9 cellular contexts compared by ENCODE assay signal in the genomic region with DNA sequence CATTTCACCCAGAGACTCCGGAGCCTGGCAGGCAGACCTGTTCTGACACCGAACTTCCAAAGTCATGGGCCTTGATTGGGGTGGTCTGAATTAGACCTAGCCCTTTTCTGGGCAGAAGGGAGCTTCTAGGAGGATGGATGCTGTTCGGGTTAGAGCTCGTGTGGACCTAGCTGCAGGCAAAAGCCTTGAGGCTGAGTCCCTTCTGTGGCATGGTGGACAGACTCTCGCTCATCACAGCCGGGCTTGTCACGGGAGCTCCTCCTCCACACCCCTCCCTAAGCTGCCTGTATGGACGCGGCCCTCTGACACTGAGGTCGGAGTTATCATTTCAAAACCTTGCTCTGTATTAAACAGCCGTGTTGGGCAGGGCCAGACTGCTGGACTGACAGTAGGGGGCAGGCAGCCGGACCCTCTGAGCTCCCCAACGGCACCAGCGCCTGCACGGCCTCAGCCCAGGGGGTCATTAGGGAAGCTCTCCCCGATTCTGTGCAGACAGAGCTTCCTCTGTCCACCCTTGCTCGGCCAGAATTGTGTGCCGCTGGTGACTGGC. TPM values are rescaled to one million over a fixed set of nuclear protein-coding genes. Genes with fewer than 3 reads are reported as not detected.
A peak's percentile ranks its signal among the peaks of the same experiment; 100 is the strongest.
DNase-seq lines count a peak whose midpoint lies in the region; ATAC-seq and TF ChIP-seq lines count a peak whose summit lies in the region.
"Had no signal": no experiment of that assay in that cellular context is flagged by ENCODE, and none has a peak within 500 bp of the region (broad histone marks: within the 10 kb centered on the region; RNA-seq: fewer than 3 reads in every experiment).

No MANE protein-coding gene starts in this region.

- H3K27me3 ChIP-seq in adrenal gland (no peaks in the 10 kb centered on the region), thymus (ENCODE audit: control insufficient read depth, insufficient read depth) (peaks cover 29% of the 10 kb centered on the region)

- peak; percentile 31 for ATAC-seq in HG03066 (IDR thresholded peaks at IDR 0.05; ENCODE audit: low read depth, unreplicated experiment)

- H3K27ac Mint-ChIP-seq in activated T-cell treated with anti-CD3 and anti-CD28 coated beads, Interleukin-2, amount 50 U/mL, for 24 hours: no peak overlapping the region

- WGBS in adrenal gland, 4 donors: 65 to 79% (median 72%) methylated on average over 8 to 18 of the region's 18 CpGs
- WGBS in thymus: 54% methylated on average over 18 of the region's 18 CpGs

- H3K27ac ChIP-seq in adrenal gland: peak overlapping the region in 4 of 5 donors; percentile 21 to 76 (median 34)
- peak overlapping the region; percentile 12 for H3K27ac ChIP-seq in thymus (ENCODE audit: low read depth)

- H3K4me3 ChIP-seq in adrenal gland (peak overlapping the region in 1 of 4 donors; percentile 66), thymus (ENCODE audit: low read length) (no peak overlapping the region)

- TF ChIP-seq CTCF in adrenal gland (IDR thresholded peaks at IDR 0.05): no peak

- no peaks in the 10 kb centered on the region for H3K36me3 Mint-ChIP-seq in activated T-cell treated with anti-CD3 and anti-CD28 coated beads, Interleukin-2, amount 50 U/mL, for 24 hours (ENCODE audit: low read depth)

- H3K27me3 Mint-ChIP-seq in activated T-cell treated with anti-CD3 and anti-CD28 coated beads, Interleukin-2, amount 50 U/mL, for 24 hours: peaks cover 42% of the 10 kb centered on the region

- peaks cover 3 to 7% of the 10 kb centered on the region in 2 donors for H3K4me1 ChIP-seq in adrenal gland (replicated peaks in 1 of 2)
- no peaks in the 10 kb centered on the region for H3K4me1 ChIP-seq in thymus (ENCODE audit: control insufficient read depth, insufficient read depth, low read length)

- peak overlapping the region; percentile 83 for H3K4me3 Mint-ChIP-seq in activated T-cell treated with anti-CD3 and anti-CD28 coated beads, Interleukin-2, amount 50 U/mL, for 24 hours

- H3K9me3 ChIP-seq in adrenal gland (replicated peaks in 1 of 3): no peaks in the 10 kb centered on the region
- H3K9me3 ChIP-seq in thymus (ENCODE audit: control insufficient read depth): no peaks in the 10 kb centered on the region

- H3K36me3 ChIP-seq in adrenal gland (replicated peaks in 1 of 2) (no peaks in the 10 kb centered on the region), thymus (ENCODE audit: control insufficient read depth, insufficient read depth) (no peaks in the 10 kb centered on the region)

- intact Hi-C loops in adrenal gland (cut with DNase I): no loop called here

- peaks cover 30% of the 10 kb centered on the region for H3K4me1 Mint-ChIP-seq in activated T-cell treated with anti-CD3 and anti-CD28 coated beads, Interleukin-2, amount 50 U/mL, for 24 hours (ENCODE audit: low read depth)

- no peak for DNase-seq in activated T-cell treated with anti-CD3 and anti-CD28 coated beads, Interleukin-2, amount 50 U/mL, for 24 hours
- DNase-seq in activated T-cell treated with anti-CD3 and anti-CD28 coated beads, Interleukin-2, amount 50 U/mL, for 1 hour: no peak
- peak in 1 of 7 donors; percentile 49 for DNase-seq in adrenal gland
- no peak for DNase-seq in NCI-H748 (lab: John Stamatoyannopoulos, UW; ENCODE audit: unreplicated experiment)
- no peak for DNase-seq in DMS79 treated with DMSO at 0.1 percent for 48 hours (lab: John Stamatoyannopoulos, UW)
- DNase-seq in NCI-H524 (lab: John Stamatoyannopoulos, UW): no peak

- no peak for TF ChIP-seq POLR2A in adrenal gland (IDR thresholded peaks at IDR 0.05)

- H3K9me3 Mint-ChIP-seq in activated T-cell treated with anti-CD3 and anti-CD28 coated beads, Interleukin-2, amount 50 U/mL, for 24 hours: no peaks in the 10 kb centered on the region

RNA-seq across cellular contexts. Expression of a gene that starts 2.2 kb away (rescaled TPM):
- 10 to 100 TPM in 6 of 8 donors, 1 to 10 TPM in 2; 5.0 to 25.9 (median 13.3) TPM for total RNA-seq in adrenal gland
- polyA plus RNA-seq in adrenal gland (10 to 100 TPM in 1 of 3 donors, 1 to 10 TPM in 2; 1.9 to 16.7 (median 8.1) TPM), thymus (14.0 TPM)

RNA-seq across cellular contexts. Expression of a gene that starts 29.4 kb away (rescaled TPM):
- total RNA-seq in adrenal gland: under 1 TPM in 6 of 8 donors, not detected in 2; 0.11 to 0.55 (median 0.35) TPM
- polyA plus RNA-seq in adrenal gland: 1 to 10 TPM in 1 of 3 donors, under 1 TPM in 1, not detected in 1; 0.37 to 8.0 TPM
- 0.34 TPM for polyA plus RNA-seq in thymus
- polyA plus RNA-seq: BJ had no signal
